Comparison of ENCODE assay signal across 8 cellular contexts in genomic region chr16:58499615-58500328, GRCh38. TPM values are rescaled to one million over a fixed set of nuclear protein-coding genes. Genes with fewer than 3 reads are reported as not detected.
A peak's percentile ranks its signal among the peaks of the same experiment; 100 is the strongest.
DNase-seq lines count a peak whose midpoint lies in the region; ATAC-seq, FAIRE-seq and TF ChIP-seq lines count a peak whose summit lies in the region.

A gene with protein sequence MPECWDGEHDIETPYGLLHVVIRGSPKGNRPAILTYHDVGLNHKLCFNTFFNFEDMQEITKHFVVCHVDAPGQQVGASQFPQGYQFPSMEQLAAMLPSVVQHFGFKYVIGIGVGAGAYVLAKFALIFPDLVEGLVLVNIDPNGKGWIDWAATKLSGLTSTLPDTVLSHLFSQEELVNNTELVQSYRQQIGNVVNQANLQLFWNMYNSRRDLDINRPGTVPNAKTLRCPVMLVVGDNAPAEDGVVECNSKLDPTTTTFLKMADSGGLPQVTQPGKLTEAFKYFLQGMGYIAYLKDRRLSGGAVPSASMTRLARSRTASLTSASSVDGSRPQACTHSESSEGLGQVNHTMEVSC (plus strand): TSS chr16:58500143. CDS start chr16:58500249, 106 bp downstream.

- no peak for TF ChIP-seq RAD21 in K562 (CRISPR knock-in tag; conservative IDR thresholded peaks at IDR 0.05 in 1 of 2, IDR thresholded peaks at IDR 0.05 in 1 of 2)

- H3K9me3 ChIP-seq in OCI-LY1 (ENCODE audit: low read length) (no peaks in the 10 kb centered on the region), K562 (replicated peaks; ENCODE audit: control insufficient read depth, insufficient read depth, low read depth, low read length) (no peaks in the 10 kb centered on the region), right cardiac atrium (ENCODE audit: control insufficient read depth, low read length) (no peaks in the 10 kb centered on the region)

- FAIRE-seq in K562 (lab: Jason Lieb, UNC) (peak; percentile 89), GM19239 (lab: Jason Lieb, UNC) (no peak)

- no peaks in the 10 kb centered on the region for H4K20me1 ChIP-seq in OCI-LY1 (ENCODE audit: insufficient read depth, low read length)
- H4K20me1 ChIP-seq in K562 (replicated peaks; ENCODE audit: control insufficient read depth, insufficient read depth, low read length), result peaks cover 20% of the 10 kb centered on the region; the same call in 1 of the 2 replicates

- H3K27me3 ChIP-seq in OCI-LY1 (ENCODE audit: insufficient read depth, low read length) (0 out of 2 replicates have a peak, but pooled peaks cover 5% of the 10 kb centered on the region), K562 (ENCODE audit: control insufficient read depth in 2 of 2, insufficient read depth in 2 of 2, low read length in 2 of 2) (no peaks in the 10 kb centered on the region), right cardiac atrium (ENCODE audit: control insufficient read depth, insufficient read depth) (no peaks in the 10 kb centered on the region)

- H3K4me1 ChIP-seq in OCI-LY1 (ENCODE audit: insufficient read depth, low read length, severe bottlenecking) (peaks cover 23% of the 10 kb centered on the region), K562 (replicated peaks in 1 of 2; ENCODE audit: control insufficient read depth in 2 of 2, insufficient read depth in 2 of 2, low read length in 2 of 2) (peaks cover 3 to 55% of the 10 kb centered on the region in 2 experiments; a peak in 3 of 5 replicates), right cardiac atrium (ENCODE audit: control insufficient read depth, insufficient read depth, low read length) (no peaks in the 10 kb centered on the region)

- peak within 1 kb of the TSS; percentile 84 for H3K4me3 Mint-ChIP-seq in progenitor cell of endocrine pancreas (ENCODE audit: low read depth)

- no peaks in the 10 kb centered on the region for H3F3A ChIP-seq in OCI-LY1 (ENCODE audit: insufficient read depth, low read length)

- no peak for TF ChIP-seq EP300 in K562 (IDR thresholded peaks at IDR 0.05; ENCODE audit: low read length)

- H3K79me2 ChIP-seq in OCI-LY1 (ENCODE audit: insufficient read depth, low read length) (no peaks in the 10 kb centered on the region), K562 (ENCODE audit: control insufficient read depth, insufficient read depth, low read length) (no peaks in the 10 kb centered on the region)

- in situ Hi-C loops in GM13977 (cut with MboI; ENCODE audit: low pct_unique_long_range_greater_than_20kb, low sequenced_read_pairs, unreplicated experiment), result loop anchor here (10.0 kb wide), 1 partner anchor 155 kb away; no protein-coding TSS in a partner anchor
- in situ Hi-C loops in K562 (cut with MboI), result loop anchor here (5.0 kb wide), 1 partner anchor 253 kb away; no protein-coding TSS in a partner anchor

- WGBS in K562 (ENCODE audit: insufficient coverage, low coverage, missing lambda C conversion rate), result 18% methylated on average over 16 of the region's 23 CpGs
- 51% methylated on average over 23 of the region's 23 CpGs for WGBS in right cardiac atrium

- no peak for TF ChIP-seq CTCF in GM13977 (IDR thresholded peaks at IDR 0.05; ENCODE audit: extremely low read depth, insufficient read depth, missing control alignments)
- no peak for TF ChIP-seq CTCF in OCI-LY1 (IDR thresholded peaks at IDR 0.05; ENCODE audit: low read length)
- no peak for TF ChIP-seq CTCF in K562 (IDR thresholded peaks at IDR 0.05 in 2 of 3, conservative IDR thresholded peaks at IDR 0.05 in 1 of 3; ENCODE audit: insufficient read depth in 2 of 3, low read depth in 1 of 3, low read length in 3 of 3)
- no peak for TF ChIP-seq CTCF in progenitor cell of endocrine pancreas (IDR thresholded peaks at IDR 0.05; ENCODE audit: unreplicated experiment)

- H3K27me3 Mint-ChIP-seq in progenitor cell of endocrine pancreas, result no peaks in the 10 kb centered on the region

- no peak within 1 kb of the TSS for H2AFZ ChIP-seq in OCI-LY1 (ENCODE audit: low read length)
- H2AFZ ChIP-seq in K562 (ENCODE audit: low read depth, low read length), result peak within 1 kb of the TSS; percentile 60; the same call in 1 of the 2 replicates

- H3K36me3 ChIP-seq in OCI-LY1 (ENCODE audit: insufficient read depth, low read length) (no peaks in the 10 kb centered on the region), K562 (ENCODE audit: control insufficient read depth, insufficient read depth, low read length) (no peaks in the 10 kb centered on the region)

- no TSS peak for BruUV-seq in K562 (replicated peaks; lab: Mats Ljungman, UMichigan)

- H3K27ac Mint-ChIP-seq in progenitor cell of endocrine pancreas, result no peak within 1 kb of the TSS

- H3K9me3 Mint-ChIP-seq in progenitor cell of endocrine pancreas (ENCODE audit: low read depth), result no peaks in the 10 kb centered on the region

- CTCF ChIA-PET in K562 (lab: Yijun Ruan, JAX; ENCODE audit: low intra/inter-chr PET ratio), result no interaction called here

- intact Hi-C loops in K562 (cut with micrococcal nuclease) (loop anchor here (5.0 kb wide), 2 partner anchors 163 to 258 kb away; no protein-coding TSS in a partner anchor), right cardiac atrium (cut with DNase I) (no loop called here)

- H3K9me1 ChIP-seq in K562 (ENCODE audit: control insufficient read depth, insufficient read depth, low read length), result no peaks in the 10 kb centered on the region

- peak within 1 kb of the TSS; percentile 59 for H3K4me3 ChIP-seq in OCI-LY1 (ENCODE audit: low read depth, low read length, poor library complexity, severe bottlenecking)
- no peak within 1 kb of the TSS for H3K4me3 ChIP-seq in K562
- no peak within 1 kb of the TSS for H3K4me3 ChIP-seq in right cardiac atrium (ENCODE audit: low read length)

- DNase-seq in A172 (ENCODE audit: low spot score), result peak; percentile 89
- peak; percentile 77 for DNase-seq in GM13977 (ENCODE audit: low spot score)
- DNase-seq in K562 (ENCODE audit: extremely low read depth in 1 of 4, low spot score in 3 of 4), result peak; percentile 40 to 76 (median 58)
- peak; percentile 62 to 82 (median 76) for DNase-seq in right cardiac atrium
- no peak for DNase-seq in progenitor cell of endocrine pancreas (ENCODE audit: low spot score, unreplicated experiment)
- no peak for DNase-seq in GM19239 (ENCODE audit: insufficient read length, low spot score)

- H3K36me3 Mint-ChIP-seq in progenitor cell of endocrine pancreas (ENCODE audit: insufficient read depth), result no peaks in the 10 kb centered on the region

- peak; percentile 59 for ATAC-seq in HG03457 (IDR thresholded peaks at IDR 0.05; ENCODE audit: unreplicated experiment)
- peak; percentile 84 for ATAC-seq in K562
- peak; percentile 13 to 53 for ATAC-seq in right cardiac atrium

- no peaks in the 10 kb centered on the region for H3K9me2 ChIP-seq in OCI-LY1 (ENCODE audit: low read depth, low read length)

- H3K27ac ChIP-seq in OCI-LY1 (ENCODE audit: low read depth, low read length, poor library complexity, severe bottlenecking), result no peak within 1 kb of the TSS
- H3K27ac ChIP-seq in K562 (ENCODE audit: extremely low read depth, low read depth, low read length), result no peak within 1 kb of the TSS
- H3K27ac ChIP-seq in right cardiac atrium (ENCODE audit: low read length), result no peak within 1 kb of the TSS

- peak within 1 kb of the TSS; percentile 71 for H3K4me2 ChIP-seq in OCI-LY1 (ENCODE audit: low read length)
- peak within 1 kb of the TSS; percentile 56; the same call in 1 of the 2 replicates for H3K4me2 ChIP-seq in K562 (ENCODE audit: insufficient read depth, low read length)

- H3K9ac ChIP-seq in OCI-LY1 (ENCODE audit: low read length) (peak within 1 kb of the TSS; percentile 19; the same call in 1 of the 2 replicates), K562 (ENCODE audit: insufficient read depth in 1 of 2, low read depth in 2 of 2, low read length in 2 of 2) (peak within 1 kb of the TSS in 1 of 2 experiments; percentile 23; a peak in 1 of 4 replicates)

- H3K4me1 Mint-ChIP-seq in progenitor cell of endocrine pancreas (ENCODE audit: low read depth), result peaks cover 6% of the 10 kb centered on the region

- TF ChIP-seq POLR2A in K562 (conservative IDR thresholded peaks at IDR 0.05), result no peak

- POLR2A ChIA-PET in K562 (lab: Yijun Ruan, JAX), result interaction anchor here (0.6 kb wide), 2 partner anchors 120 to 126 kb away, joined by 3 to 4 read pairs; no protein-coding TSS in a partner anchor

TF ChIP-seq in K562, 482 proteins besides CTCF, POLR2A, EP300 and RAD21 (continues in another document):
- no peak for TF ChIP-seq CBX3 (IDR thresholded peaks at IDR 0.05; ENCODE audit: borderline replicate concordance in 1 of 2, low read length in 2 of 2)
- no peak for TF ChIP-seq ZNF280A (IDR thresholded peaks at IDR 0.05; ENCODE audit: low read depth, partially characterized antibody)

RNA-seq across cellular contexts. Expression of the gene that starts here (rescaled TPM):
- total RNA-seq in A172 (2014; rRNA removed; shearing (Covaris generic)), result 25.2 and 27.6 TPM in 2 replicates
- total RNA-seq in K562 (2011; cell fraction: chromatin; rRNA removed; ENCODE audit: low replicate concordance), result 1.3 and 1.9 TPM in 2 replicates
- 1.8 TPM in 2 replicates for total RNA-seq in K562 (2011; cell fraction: nucleolus; rRNA removed)
- 0.51 and 2.0 TPM in 2 replicates for total RNA-seq in K562 (2011; cell fraction: nucleoplasm; rRNA removed)
- total RNA-seq in K562 (2014; rRNA removed) (0.18 and 0.37 TPM in 2 replicates), K562 (2014; rRNA removed; fragmentation: Illumina TruSeq; extraction: Trizol) (0.22 and 0.62 TPM in 2 replicates), K562 (2015; rRNA removed; fragmentation: Illumina TruSeq; extraction: Trizol) (0.14 and 0.26 TPM in 2 replicates), K562 (2021) (0.85 and 0.95 TPM in 2 replicates), right cardiac atrium (100 to 1,000 TPM in 1 of 4 donors, 10 to 100 TPM in 3; 53.5 to 155 (median 97.3) TPM), progenitor cell of endocrine pancreas (25.7 and 37.5 TPM in 2 replicates)
- polyA plus RNA-seq in K562 (2011; rRNA removed) (0.24 and 0.61 TPM in 2 replicates), K562 (2014; fragmentation: Illumina TruSeq; extraction: Trizol) (0.14 and 0.28 TPM in 2 replicates), K562 (2014; fragmentation: Nextera tagmentation; extraction: Ambion mirVana) (under 1 TPM; 0.06 to 0.07 TPM), K562 (2014; rRNA removed) (0.53 and 0.81 TPM in 2 replicates), right cardiac atrium (164 TPM)
- 0.65 and 0.98 TPM in 2 replicates for polyA plus RNA-seq in K562 (2011; cell fraction: cytosol; rRNA removed)
- polyA plus RNA-seq in K562 (2011; cell fraction: nucleus; rRNA removed), result 2.1 and 3.5 TPM in 2 replicates
- 0.85 and 1.0 TPM in 2 replicates for polyA plus RNA-seq in K562 (2012)
- 0.24 and 0.42 TPM in 2 replicates for polyA minus RNA-seq in K562 (2011; rRNA and poly(A)+ RNA removed)
- polyA minus RNA-seq in K562 (2011; cell fraction: cytosol; rRNA and poly(A)+ RNA removed), result 1.4 TPM in 1 of 2 replicates, not detected in the other
- 1.2 TPM in 2 replicates for polyA minus RNA-seq in K562 (2011; cell fraction: nucleus; rRNA and poly(A)+ RNA removed)

Comparison
In these comparisons a context has a peak if more than half of its experiments do, and no peak if none do; other contexts are left out.
1. RNA of the gene that starts here (polyA plus RNA-seq): 164 TPM in right cardiac atrium (single experiment); 0.06 to 3.5 TPM in K562; every median in the first group is over 10 times any median in the second.
2. DNase-seq: peak in A172 (single experiment), GM13977 (single experiment), K562 (4 of 4) and right cardiac atrium (3 of 3); none in progenitor cell of endocrine pancreas (single experiment) and GM19239 (single experiment).
3. ATAC-seq: peak in every context shown above with its lines; median percentile 84 in K562; 59 in HG03457; 33 in right cardiac atrium.